ENCODE assay signal across 19 cellular contexts in the genomic region with DNA sequence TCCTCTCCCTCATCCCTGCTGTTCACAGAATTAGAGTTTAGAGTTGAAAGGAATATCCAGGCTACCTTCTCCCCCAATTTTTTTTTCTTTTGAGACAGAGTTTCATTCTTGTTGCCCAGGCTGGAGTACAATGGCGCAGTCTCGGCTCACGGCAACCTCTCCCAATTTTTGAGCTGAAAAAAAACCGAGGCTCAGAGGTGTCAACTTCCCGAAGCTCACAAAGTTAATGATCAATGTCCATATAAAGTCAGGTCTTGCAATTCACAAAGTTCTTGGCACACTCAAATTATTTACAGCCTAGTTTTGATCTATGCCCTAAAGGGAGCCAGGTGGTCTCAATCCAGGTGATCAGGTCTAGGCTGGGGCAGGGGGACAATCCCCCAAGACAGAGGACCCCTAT. TPM values are rescaled to one million over a fixed set of nuclear protein-coding genes. Genes with fewer than 3 reads are reported as not detected.
"Had no signal": no experiment of that assay in that cellular context is flagged by ENCODE, and none has a peak within 500 bp of the region (broad histone marks: within the 10 kb centered on the region; RNA-seq: fewer than 3 reads in every experiment).

No MANE protein-coding gene starts in this region.

- H3K9me3 ChIP-seq: suprapubic skin, upper lobe of left lung had no signal

- H3K36me3 Mint-ChIP-seq: activated naive CD4-positive, alpha-beta T cell treated with anti-CD3 and anti-CD28 coated beads, Interleukin-2, amount 50 U/mL, for 24 hours; natural killer cell treated with Interleukin-12 subunit alpha and Interleukin-12 subunit beta and Interleukin-15 and Interleukin-18, amount 100 ng/mL, for 72 hours; stimulated activated naive B cell treated with anti-CD40 and anti-IgM and Interleukin-4, amounts not matched to agents 10 μg/mL and 1 μg/mL and 100 μg/mL, for 72 hours had no signal

- H3K9me3 Mint-ChIP-seq: activated naive CD4-positive, alpha-beta T cell treated with anti-CD3 and anti-CD28 coated beads, Interleukin-2, amount 50 U/mL, for 24 hours; dendritic cell treated with granulocyte-macrophage colony-stimulating factor and Interleukin-4, amounts not matched to agents 40 ng/mL and 50 ng/mL, for 4 days; natural killer cell treated with Interleukin-12 subunit alpha and Interleukin-12 subunit beta and Interleukin-15 and Interleukin-18, amount 100 ng/mL, for 72 hours; stimulated activated naive B cell treated with anti-CD40 and anti-IgM and Interleukin-4, amounts not matched to agents 10 μg/mL and 1 μg/mL and 100 μg/mL, for 72 hours had no signal

- H3K4me3 Mint-ChIP-seq: activated naive CD4-positive, alpha-beta T cell treated with anti-CD3 and anti-CD28 coated beads, Interleukin-2, amount 50 U/mL, for 24 hours; dendritic cell treated with granulocyte-macrophage colony-stimulating factor and Interleukin-4, amounts not matched to agents 40 ng/mL and 50 ng/mL, for 4 days; natural killer cell treated with Interleukin-12 subunit alpha and Interleukin-12 subunit beta and Interleukin-15 and Interleukin-18, amount 100 ng/mL, for 72 hours; stimulated activated naive B cell treated with anti-CD40 and anti-IgM and Interleukin-4, amounts not matched to agents 10 μg/mL and 1 μg/mL and 100 μg/mL, for 72 hours had no signal

- H3K27me3 ChIP-seq: brain microvascular endothelial cell, suprapubic skin, upper lobe of left lung had no signal

- H3K27ac Mint-ChIP-seq: activated naive CD4-positive, alpha-beta T cell treated with anti-CD3 and anti-CD28 coated beads, Interleukin-2, amount 50 U/mL, for 24 hours; dendritic cell treated with granulocyte-macrophage colony-stimulating factor and Interleukin-4, amounts not matched to agents 40 ng/mL and 50 ng/mL, for 4 days; natural killer cell treated with Interleukin-12 subunit alpha and Interleukin-12 subunit beta and Interleukin-15 and Interleukin-18, amount 100 ng/mL, for 72 hours; stimulated activated naive B cell treated with anti-CD40 and anti-IgM and Interleukin-4, amounts not matched to agents 10 μg/mL and 1 μg/mL and 100 μg/mL, for 72 hours had no signal

- H3K27ac ChIP-seq: brain microvascular endothelial cell, skin epidermis, suprapubic skin, upper lobe of left lung had no signal

- ATAC-seq: stimulated activated naive B cell treated with anti-CD40 and anti-IgM and Interleukin-4, amounts not matched to agents 10 μg/mL and 1 μg/mL and 100 μg/mL, for 72 hours had no signal

- H3K36me3 ChIP-seq: brain microvascular endothelial cell, suprapubic skin, upper lobe of left lung had no signal

- DNase-seq: activated CD4-positive, alpha-beta T cell treated with anti-CD3 and anti-CD28 coated beads, Interleukin-2, amount 50 U/mL, for 1 hour; activated effector memory CD4-positive, alpha-beta T cell treated with Interleukin-2 at 50 U/mL for 16 hours; activated T-cell treated with anti-CD3 and anti-CD28 coated beads, Interleukin-2, amount 50 U/mL, for 1 hour; amygdala; brain microvascular endothelial cell; hippocampal formation; kidney glomerular epithelial cell; occipital lobe; stimulated activated naive B cell treated with anti-CD40 and anti-IgM and Interleukin-4, amounts not matched to agents 10 μg/mL and 1 μg/mL and 100 μg/mL, for 72 hours; T-helper 2 cell; upper lobe of left lung had no signal

- H3K4me3 ChIP-seq: lung, skin epidermis, suprapubic skin, upper lobe of left lung had no signal

- H3K27me3 Mint-ChIP-seq: activated naive CD4-positive, alpha-beta T cell treated with anti-CD3 and anti-CD28 coated beads, Interleukin-2, amount 50 U/mL, for 24 hours had no signal

- H3K4me1 ChIP-seq: suprapubic skin had no signal

RNA-seq across cellular contexts. Expression of gene LEFTY1, which starts 0.8 kb away (rescaled TPM):
- total RNA-seq: esophagus mucosa; glomerular endothelial cell; natural killer cell treated with Interleukin-12 subunit alpha and Interleukin-12 subunit beta and Interleukin-15 and Interleukin-18, amount 100 ng/mL, for 72 hours; suprapubic skin had no signal

RNA-seq across cellular contexts. Expression of gene LEFTY2, which starts 51.3 kb away (rescaled TPM):
- total RNA-seq: esophagus mucosa; glomerular endothelial cell; natural killer cell treated with Interleukin-12 subunit alpha and Interleukin-12 subunit beta and Interleukin-15 and Interleukin-18, amount 100 ng/mL, for 72 hours had no signal
